In the genomic region with DNA sequence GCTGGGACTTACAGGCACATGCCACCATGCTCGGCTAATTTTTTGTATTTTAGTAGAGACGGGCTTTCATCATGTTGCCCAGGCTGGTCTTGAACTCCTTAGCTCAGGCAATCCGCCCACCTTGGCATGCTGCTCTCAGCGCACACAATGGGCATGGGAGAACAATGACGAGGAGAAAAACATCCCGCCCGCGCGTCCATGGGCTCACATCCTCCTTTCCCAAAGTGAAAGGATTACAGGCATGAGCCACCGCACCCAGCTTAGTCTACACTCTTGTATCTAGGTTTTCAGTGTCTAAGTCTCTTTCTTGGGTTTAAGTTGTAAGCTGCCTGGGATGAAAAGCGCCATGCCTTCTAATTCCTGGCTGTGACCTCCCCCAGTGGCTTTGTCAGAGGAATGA, we compare ENCODE assay signal across 20 cellular contexts. TPM values are rescaled to one million over a fixed set of nuclear protein-coding genes. Genes with fewer than 3 reads are reported as not detected.
DNase-seq lines count a peak whose midpoint lies in the region; ATAC-seq and TF ChIP-seq lines count a peak whose summit lies in the region.
"Had no signal": no experiment of that assay in that cellular context is flagged by ENCODE, and none has a peak within 500 bp of the region (broad histone marks: within the 10 kb centered on the region; RNA-seq: fewer than 3 reads in every experiment).

No MANE protein-coding gene starts in this region.

- H3K79me2 ChIP-seq in MM.1S (ENCODE audit: low read length), result no peaks in the 10 kb centered on the region

- intact Hi-C loops in esophagus muscularis mucosa (cut with DNase I), result no loop called here

- H3K4me3 ChIP-seq in esophagus muscularis mucosa (no peak overlapping the region), MM.1S (ENCODE audit: low read length) (no peak overlapping the region)
- H3K4me3 ChIP-seq: pancreas had no signal

- DNase-seq in activated CD8-positive, alpha-beta memory T cell treated with anti-CD3 and anti-CD28 coated beads for 24 hours, result peak; percentile 32
- DNase-seq in activated CD8-positive, alpha-beta memory T cell treated with anti-CD3 and anti-CD28 coated beads, Interleukin-2, amount 50 U/mL, for 4 hours, result no peak
- no peak for DNase-seq in esophagus muscularis mucosa (ENCODE audit: extremely low spot score)
- DNase-seq in medulla oblongata (ENCODE audit: extremely low spot score), result peak; percentile 2
- peak; percentile 41 for DNase-seq in ureter (ENCODE audit: low spot score)
- DNase-seq in MM.1S, result no peak
- no peak for DNase-seq in RPMI8226
- DNase-seq: activated CD4-positive, alpha-beta T cell treated with anti-CD3 and anti-CD28 coated beads, Interleukin-2, amount 50 U/mL, for 1 hour; activated T-cell treated with anti-CD3 and anti-CD28 coated beads, Interleukin-2, amount 50 U/mL, for 4 hours; cortex of kidney; DND-41; hippocampal formation; KG1; NCI-H1092 treated with DMSO at 0.1 percent for 48 hours; PC-3; spleen had no signal

- no peaks in the 10 kb centered on the region for H3F3A ChIP-seq in MM.1S (ENCODE audit: insufficient read depth, low read length)

- H2AFZ ChIP-seq in MM.1S (ENCODE audit: low read length), result no peak overlapping the region

- H3K9me3 ChIP-seq in esophagus muscularis mucosa (no peaks in the 10 kb centered on the region), MM.1S (replicated peaks; ENCODE audit: insufficient read depth, low read length) (no peaks in the 10 kb centered on the region)
- H3K9me3 ChIP-seq: pancreas, spleen, tibial artery had no signal

- TF ChIP-seq CTCF in esophagus muscularis mucosa (IDR thresholded peaks at IDR 0.05), result no peak
- no peak for TF ChIP-seq CTCF in MM.1S (IDR thresholded peaks at IDR 0.05; ENCODE audit: low read length)

- WGBS in esophagus muscularis mucosa, result 82% methylated on average over 11 of the region's 11 CpGs

- H3K4me2 ChIP-seq in MM.1S (ENCODE audit: low read depth, low read length), result no peak overlapping the region

- H3K9ac ChIP-seq in MM.1S (ENCODE audit: low read length), result no peak overlapping the region

- TF ChIP-seq EP300 in esophagus muscularis mucosa (IDR thresholded peaks at IDR 0.05), result no peak

- peak overlapping the region; percentile 49 to 63 (median 60) for H3K27ac ChIP-seq in esophagus muscularis mucosa (replicated peaks in 1 of 4)
- H3K27ac ChIP-seq in MM.1S (ENCODE audit: low read length), result no peak overlapping the region

- H3K9me2 ChIP-seq in MM.1S (replicated peaks; ENCODE audit: insufficient read depth, low read length), result no peaks in the 10 kb centered on the region

- no peak for TF ChIP-seq POLR2A in esophagus muscularis mucosa (IDR thresholded peaks at IDR 0.05; ENCODE audit: low read depth)

- H3K27me3 ChIP-seq in esophagus muscularis mucosa, result peaks cover 0 to 32% (median 2%) of the 10 kb centered on the region in 4 donors
- H3K27me3 ChIP-seq in MM.1S (replicated peaks; ENCODE audit: insufficient read depth, low read length), result peaks cover 37% of the 10 kb centered on the region
- H3K27me3 ChIP-seq: pancreas had no signal

- peaks cover 14 to 19% (median 17%) of the 10 kb centered on the region in 4 donors for H3K4me1 ChIP-seq in esophagus muscularis mucosa
- no peaks in the 10 kb centered on the region for H3K4me1 ChIP-seq in MM.1S (ENCODE audit: low read length)
- H3K4me1 ChIP-seq: pancreas had no signal

- ATAC-seq in GM18519 (IDR thresholded peaks at IDR 0.05; ENCODE audit: low FRiP score, unreplicated experiment), result no peak
- ATAC-seq: HCT116 had no signal

- H4K20me1 ChIP-seq in MM.1S (ENCODE audit: insufficient read depth, low read length), result no peaks in the 10 kb centered on the region

- H3K36me3 ChIP-seq in esophagus muscularis mucosa (no peaks in the 10 kb centered on the region), MM.1S (replicated peaks; ENCODE audit: insufficient read depth, low read length) (no peaks in the 10 kb centered on the region)
- H3K36me3 ChIP-seq: pancreas, spleen, tibial artery had no signal

RNA-seq across cellular contexts. Expression of a gene that starts 37.9 kb away (rescaled TPM):
- total RNA-seq in esophagus muscularis mucosa (10 to 100 TPM in 2 of 4 donors, 1 to 10 TPM in 2; 4.8 to 12.9 (median 9.9) TPM), ureter (28.6 TPM)

Comparison
In these comparisons a context has a peak if more than half of its experiments do, and no peak if none do; other contexts are left out.
1. DNase-seq: peak in activated CD8-positive, alpha-beta memory T cell treated with anti-CD3 and anti-CD28 coated beads for 24 hours (single experiment), medulla oblongata (single experiment) and ureter (single experiment); none in activated CD8-positive, alpha-beta memory T cell treated with anti-CD3 and anti-CD28 coated beads, Interleukin-2, amount 50 U/mL, for 4 hours (single experiment), esophagus muscularis mucosa (single experiment), MM.1S (single experiment) and RPMI8226 (single experiment).